ENCODE assay signal across 23 cellular contexts in genomic region chr14:93323597-93323992, GRCh38. TPM values are rescaled to one million over a fixed set of nuclear protein-coding genes. Genes with fewer than 3 reads are reported as not detected.
"Had no signal": no experiment of that assay in that cellular context is flagged by ENCODE, and none has a peak within 500 bp of the region (broad histone marks: within the 10 kb centered on the region; RNA-seq: fewer than 3 reads in every experiment).

No MANE protein-coding gene starts in this region.

- H2AFZ ChIP-seq: parathyroid adenoma had no signal

- ATAC-seq: activated CD8-positive, alpha-beta T cell treated with anti-CD3 and anti-CD28 coated beads for 36 hours; gastrocnemius medialis; heart left ventricle; natural killer cell treated with Interleukin-12 subunit alpha and Interleukin-12 subunit beta and Interleukin-15 and Interleukin-18, amount 100 ng/mL, for 72 hours had no signal

- DNase-seq: activated CD4-positive, alpha-beta T cell treated with anti-CD3 and anti-CD28 coated beads for 48 hours; activated CD8-positive, alpha-beta T cell treated with anti-CD3 and anti-CD28 coated beads for 36 hours; activated naive CD4-positive, alpha-beta T cell treated with anti-CD3 and anti-CD28 coated beads for 36 hours; activated T-cell treated with anti-CD3 and anti-CD28 coated beads, Interleukin-2, amount 50 U/mL, for 24 hours; caudate nucleus; gastrocnemius medialis; heart left ventricle; kidney; left lung; right lobe of liver; small intestine; stimulated activated CD4-positive, alpha-beta T cell treated with anti-CD3 and anti-CD28 coated beads, Interleukin-15, amount 100 ng/mL, for 24 hours; stimulated activated CD4-positive, alpha-beta T cell treated with anti-CD3 and anti-CD28 coated beads, Interleukin-2, amount 100 ng/mL, for 48 hours; uterus had no signal

- H3K27me3 ChIP-seq: gastrocnemius medialis, heart left ventricle, left lung, neutrophil, right lobe of liver, uterus had no signal

- H3K27ac Mint-ChIP-seq: activated CD8-positive, alpha-beta T cell treated with anti-CD3 and anti-CD28 coated beads for 36 hours; activated naive CD4-positive, alpha-beta T cell treated with anti-CD3 and anti-CD28 coated beads for 36 hours; activated T-cell treated with anti-CD3 and anti-CD28 coated beads, Interleukin-2, amount 50 U/mL, for 24 hours; T-helper 2 cell treated with Interferon-gamma antibody and Interleukin-4, amounts not matched to agents 5 μg/mL and 100 μg/mL, for 36 hours had no signal

- H3K36me3 Mint-ChIP-seq: mesothelial cell of epicardium had no signal

- H3K36me3 ChIP-seq: gastrocnemius medialis, neutrophil, right lobe of liver, uterus had no signal

- H3K9me3 Mint-ChIP-seq: activated CD8-positive, alpha-beta T cell treated with anti-CD3 and anti-CD28 coated beads for 36 hours; activated naive CD4-positive, alpha-beta T cell treated with anti-CD3 and anti-CD28 coated beads for 36 hours; activated T-cell treated with anti-CD3 and anti-CD28 coated beads, Interleukin-2, amount 50 U/mL, for 24 hours; mesothelial cell of epicardium; natural killer cell treated with Interleukin-12 subunit alpha and Interleukin-12 subunit beta and Interleukin-15 and Interleukin-18, amount 100 ng/mL, for 72 hours; T-helper 2 cell treated with Interferon-gamma antibody and Interleukin-4, amounts not matched to agents 5 μg/mL and 100 μg/mL, for 36 hours had no signal

- H3K27ac ChIP-seq: gastrocnemius medialis, heart left ventricle, left lung, neutrophil, parathyroid adenoma, right lobe of liver, uterus had no signal

- H3K27me3 Mint-ChIP-seq: activated CD8-positive, alpha-beta T cell treated with anti-CD3 and anti-CD28 coated beads for 36 hours; activated T-cell treated with anti-CD3 and anti-CD28 coated beads, Interleukin-2, amount 50 U/mL, for 24 hours; brain; natural killer cell treated with Interleukin-12 subunit alpha and Interleukin-12 subunit beta and Interleukin-15 and Interleukin-18, amount 100 ng/mL, for 72 hours had no signal

- H3K4me3 Mint-ChIP-seq: activated CD8-positive, alpha-beta T cell treated with anti-CD3 and anti-CD28 coated beads for 36 hours; activated naive CD4-positive, alpha-beta T cell treated with anti-CD3 and anti-CD28 coated beads for 36 hours; activated T-cell treated with anti-CD3 and anti-CD28 coated beads, Interleukin-2, amount 50 U/mL, for 24 hours; brain; mesothelial cell of epicardium; natural killer cell treated with Interleukin-12 subunit alpha and Interleukin-12 subunit beta and Interleukin-15 and Interleukin-18, amount 100 ng/mL, for 72 hours; T-helper 2 cell treated with Interferon-gamma antibody and Interleukin-4, amounts not matched to agents 5 μg/mL and 100 μg/mL, for 36 hours had no signal

- H3K9ac ChIP-seq: parathyroid adenoma had no signal

- H3K4me1 ChIP-seq: right lobe of liver, uterus had no signal

- H3K9me3 ChIP-seq: gastrocnemius medialis, heart left ventricle, left lung, neutrophil, right lobe of liver, uterus had no signal

- H3K4me3 ChIP-seq: gastrocnemius medialis, heart left ventricle, left lung, right lobe of liver, uterus had no signal

RNA-seq across cellular contexts. Expression of gene COX8C, which starts 23.4 kb away (rescaled TPM):
- total RNA-seq: activated CD8-positive, alpha-beta T cell treated with anti-CD3 and anti-CD28 coated beads for 36 hours; gastrocnemius medialis; kidney; left lung; lung microvascular endothelial cell; natural killer cell treated with Interleukin-12 subunit alpha and Interleukin-12 subunit beta and Interleukin-15 and Interleukin-18, amount 100 ng/mL, for 72 hours; right lobe of liver; uterus had no signal
- polyA plus RNA-seq: esophagus, heart left ventricle, small intestine, thymus had no signal
